1 cellular context compared by ENCODE assay signal in the genomic region with DNA sequence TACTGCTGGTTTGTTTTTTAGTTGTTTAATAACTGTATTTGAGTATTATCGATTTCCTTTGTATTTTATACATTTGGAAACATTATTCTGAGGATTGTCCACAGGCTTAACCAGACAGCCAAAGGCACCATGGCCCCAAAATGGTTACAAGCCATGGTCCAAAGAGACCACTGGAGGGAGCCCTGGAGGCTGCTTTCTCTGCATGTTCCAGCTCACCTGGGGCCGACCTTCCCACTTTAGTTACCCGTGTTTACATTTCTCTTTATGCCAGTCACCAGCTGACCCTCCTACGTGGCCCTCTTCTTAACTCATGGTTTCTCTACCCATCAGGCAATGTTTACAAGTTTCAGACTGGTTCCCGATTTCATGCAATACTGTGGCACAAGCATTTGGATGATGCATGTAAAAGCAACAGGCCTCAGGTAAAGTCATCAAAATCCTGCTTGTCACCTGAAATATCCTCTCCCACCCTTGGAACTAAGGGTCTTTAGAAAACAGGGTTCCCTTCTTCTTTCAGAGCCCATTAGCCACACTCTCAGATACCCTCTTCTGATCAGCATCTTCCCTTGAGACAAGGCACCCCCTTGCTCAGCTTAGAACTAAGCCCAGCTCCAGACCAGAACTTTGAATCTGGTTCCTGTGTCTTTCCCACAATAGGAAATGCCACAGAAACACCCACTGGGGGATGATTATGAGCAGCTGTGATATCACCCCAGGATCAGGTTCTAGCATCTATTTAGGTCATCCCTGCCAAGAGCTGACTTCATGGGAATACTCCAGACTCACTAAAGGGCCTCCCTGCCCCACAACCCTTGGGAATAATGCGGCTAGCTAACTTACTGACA.
TF ChIP-seq lines count a peak whose summit lies in the region.

No MANE protein-coding gene starts in this region.

TF ChIP-seq in GM12878, 131 proteins besides CTCF, POLR2A, EP300 and RAD21 (continued from another document):
- peak; percentile 24; the same call in 1 of the 2 replicates for TF ChIP-seq RUNX3 (IDR thresholded peaks at IDR 0.05; ENCODE audit: low read length)
- peak; percentile 90 for TF ChIP-seq YY1 (IDR thresholded peaks at IDR 0.05; ENCODE audit: low read depth, low read length)
- 0 out of 2 replicates have a peak, but pooled peaks have one; percentile 40 for TF ChIP-seq RB1 (IDR thresholded peaks at IDR 0.05; ENCODE audit: borderline replicate concordance)
